In the genomic region with DNA sequence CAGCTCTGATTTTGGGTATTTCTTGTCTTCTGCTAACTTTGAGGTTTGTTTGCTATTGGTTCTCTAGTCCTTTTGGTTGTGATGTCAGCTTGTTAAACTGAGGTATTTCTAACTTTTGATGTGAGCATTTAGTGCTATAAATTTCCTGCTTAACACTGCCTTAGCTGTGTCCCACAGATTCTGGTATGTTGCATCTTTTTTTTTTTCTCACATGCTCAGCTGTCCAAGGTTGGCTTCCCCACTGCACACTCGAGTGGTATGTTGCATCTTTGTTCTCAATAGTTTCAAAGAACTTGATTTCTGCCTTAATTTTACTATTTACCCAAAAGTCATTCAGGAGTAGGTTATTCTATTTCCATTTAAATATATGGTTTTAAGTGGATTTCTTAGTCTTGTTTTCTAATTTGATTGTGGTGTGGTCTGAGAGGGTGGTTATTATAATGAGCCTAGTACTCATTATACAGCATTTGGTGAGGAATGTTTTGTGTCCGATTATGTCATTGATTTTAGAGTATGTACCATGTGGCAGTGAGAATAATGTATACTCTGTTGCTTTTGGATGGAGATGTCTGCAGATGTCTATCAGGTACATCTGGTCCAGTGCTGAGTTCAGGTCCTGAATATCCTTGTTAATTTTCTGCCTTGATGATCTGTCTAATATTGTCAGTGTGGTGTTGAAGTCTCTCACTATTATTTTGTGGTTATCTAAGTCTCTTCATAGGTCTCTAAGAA, we compare ENCODE assay signal across 27 cellular contexts. TPM values are rescaled to one million over a fixed set of nuclear protein-coding genes. Genes with fewer than 3 reads are reported as not detected.
"Had no signal": no experiment of that assay in that cellular context is flagged by ENCODE, and none has a peak within 500 bp of the region (broad histone marks: within the 10 kb centered on the region; RNA-seq: fewer than 3 reads in every experiment).

No MANE protein-coding gene starts in this region.

- H3K27ac ChIP-seq: HL-60, KMS-11 had no signal

- H3K9me2 ChIP-seq: SK-N-SH had no signal

- H3K4me2 ChIP-seq: KMS-11, SK-N-SH had no signal

- FAIRE-seq: HTR-8/SVneo, K562 had no signal

- H3K9me3 ChIP-seq: SK-N-SH had no signal

- H3K4me3 ChIP-seq: K562 had no signal

- ATAC-seq: K562, Panc1, PC-3, T-cell had no signal

- H3K9ac ChIP-seq: KMS-11, SK-N-SH had no signal

- DNase-seq: Kasumi-1, MM.1S, NCI-H1092 treated with DMSO at 0.1 percent for 48 hours, NCI-H1436, NCI-H187, NCI-H2029, NCI-H2081 treated with DMSO at 0.1 percent for 48 hours, NCI-H2171, NCI-H226, NCI-H446, NCI-H510A, NCI-H524 treated with DMSO at 0.1 percent for 48 hours, NCI-H69, NCI-H774, PC-3, SHP77, SK-N-SH, SW 1271, T-cell had no signal

RNA-seq across cellular contexts. Expression of a gene that starts 42.2 kb away (rescaled TPM):
- total RNA-seq: K562, OCI-LY7, SK-MEL-5 had no signal
- polyA plus RNA-seq: IgD-negative memory B cell, K562 had no signal
